13 cellular contexts compared by ENCODE assay signal in genomic region chr2:31337860-31338259, GRCh38.
DNase-seq lines count a peak whose midpoint lies in the region; TF ChIP-seq lines count a peak whose summit lies in the region.
"Had no signal": no experiment of that assay in that cellular context is flagged by ENCODE, and none has a peak within 500 bp of the region (broad histone marks: within the 10 kb centered on the region; RNA-seq: fewer than 3 reads in every experiment).

No MANE protein-coding gene starts in this region.

- DNase-seq in MCF 10A (ENCODE audit: unreplicated experiment) (peak; percentile 51), breast epithelium (ENCODE audit: low spot score in 2 of 2) (no peak), T1000 (lab: John Stamatoyannopoulos, UW) (peak; percentile 29), fibroblast of the aortic adventitia (ENCODE audit: low read depth) (peak; percentile 84), NCI-H446 (lab: John Stamatoyannopoulos, UW) (no peak), NCI-H1092 treated with DMSO at 0.1 percent for 48 hours (lab: John Stamatoyannopoulos, UW) (no peak), tibial nerve (ENCODE audit: low spot score in 2 of 2) (no peak), glutamatergic neuron (no peak)
- DNase-seq: DMS 273 treated with DMSO at 0.1 percent for 48 hours, NCI-H446 treated with DMSO at 0.1 percent for 48 hours, testis had no signal

- peak overlapping the region; percentile 82 for H3K27ac Mint-ChIP-seq in MCF 10A (ENCODE audit: low read depth, unreplicated experiment)
- no peak overlapping the region for H3K27ac Mint-ChIP-seq in glutamatergic neuron (ENCODE audit: unreplicated experiment)
- H3K27ac Mint-ChIP-seq: T-helper 2 cell treated with Interferon-gamma antibody and Interleukin-4, amounts not matched to agents 5 μg/mL and 100 μg/mL, for 36 hours had no signal

- TF ChIP-seq EP300 in tibial nerve (IDR thresholded peaks at IDR 0.05) = no peak

- H3K27me3 Mint-ChIP-seq in MCF 10A (ENCODE audit: insufficient read depth, unreplicated experiment) (no peaks in the 10 kb centered on the region), glutamatergic neuron (ENCODE audit: unreplicated experiment) (peaks cover 4% of the 10 kb centered on the region)

- H3K4me3 Mint-ChIP-seq in MCF 10A (ENCODE audit: unreplicated experiment) (no peak overlapping the region), glutamatergic neuron (ENCODE audit: unreplicated experiment) (no peak overlapping the region)
- H3K4me3 Mint-ChIP-seq: T-helper 2 cell treated with Interferon-gamma antibody and Interleukin-4, amounts not matched to agents 5 μg/mL and 100 μg/mL, for 36 hours had no signal

- intact Hi-C loops in MCF 10A (cut with micrococcal nuclease) (loop anchor here (10.0 kb wide), 2 partner anchors 387 to 1173 kb away; no protein-coding TSS in a partner anchor), breast epithelium (cut with DNase I; ENCODE audit: low total_unique reads) (no loop called here)

- 64 to 66% methylated on average over 6 of the region's 6 CpGs for WGBS in tibial nerve, 2 donors

- H3K27ac ChIP-seq in breast epithelium = no peak overlapping the region
- no peak overlapping the region for H3K27ac ChIP-seq in tibial nerve
- H3K27ac ChIP-seq: 22Rv1, testis had no signal

- no peaks in the 10 kb centered on the region for H3K36me3 ChIP-seq in breast epithelium
- no peaks in the 10 kb centered on the region for H3K36me3 ChIP-seq in tibial nerve

- H3K27me3 ChIP-seq in breast epithelium (no peaks in the 10 kb centered on the region), tibial nerve (no peaks in the 10 kb centered on the region)
- H3K27me3 ChIP-seq: testis had no signal

- H3K4me1 Mint-ChIP-seq in MCF 10A (ENCODE audit: insufficient read depth, unreplicated experiment) = peaks cover 31% of the 10 kb centered on the region
- peaks cover 2% of the 10 kb centered on the region for H3K4me1 Mint-ChIP-seq in glutamatergic neuron (ENCODE audit: low read depth, unreplicated experiment)

- H3K4me1 ChIP-seq in breast epithelium (no peaks in the 10 kb centered on the region), tibial nerve (no peaks in the 10 kb centered on the region)
- H3K4me1 ChIP-seq: testis had no signal

- H3K4me3 ChIP-seq in breast epithelium (no peak overlapping the region), fibroblast of the aortic adventitia (ENCODE audit: low read depth, low read length) (no peak overlapping the region), tibial nerve (no peak overlapping the region)
- H3K4me3 ChIP-seq: testis had no signal

- TF ChIP-seq CTCF in MCF 10A (IDR thresholded peaks at IDR 0.05; ENCODE audit: unreplicated experiment) (no peak), breast epithelium (IDR thresholded peaks at IDR 0.05) (no peak), fibroblast of the aortic adventitia (IDR thresholded peaks at IDR 0.05; ENCODE audit: insufficient read depth, low read length) (no peak), tibial nerve (IDR thresholded peaks at IDR 0.05) (no peak), glutamatergic neuron (IDR thresholded peaks at IDR 0.05; ENCODE audit: partially characterized antibody, unreplicated experiment) (no peak)

- H3K36me3 Mint-ChIP-seq in MCF 10A (ENCODE audit: insufficient read depth, unreplicated experiment) (peaks cover 5% of the 10 kb centered on the region), glutamatergic neuron (ENCODE audit: unreplicated experiment) (no peaks in the 10 kb centered on the region)

- POLR2A ChIA-PET in MCF 10A (lab: Yijun Ruan, JAX) = interaction anchor here (1.2 kb wide), 1 partner anchor 17 kb away, joined by 4 read pairs; no protein-coding TSS in a partner anchor

- H3K9me3 Mint-ChIP-seq in MCF 10A (ENCODE audit: unreplicated experiment) (no peaks in the 10 kb centered on the region), glutamatergic neuron (ENCODE audit: unreplicated experiment) (peaks cover 2% of the 10 kb centered on the region)
- H3K9me3 Mint-ChIP-seq: T-helper 2 cell treated with Interferon-gamma antibody and Interleukin-4, amounts not matched to agents 5 μg/mL and 100 μg/mL, for 36 hours had no signal

- BruUV-seq in MCF 10A (replicated peaks; lab: Mats Ljungman, UMichigan) = no TSS peak

- TF ChIP-seq POLR2A in breast epithelium (IDR thresholded peaks at IDR 0.05) (no peak), tibial nerve (IDR thresholded peaks at IDR 0.05) (no peak)

- CTCF ChIA-PET in MCF 10A (lab: Yijun Ruan, JAX) = interaction anchor here (0.5 to 1.2 kb wide), 3 partner anchors 16 to 476 kb away, joined by 3 read pairs; no protein-coding TSS in a partner anchor

- H3K9me3 ChIP-seq in breast epithelium (no peaks in the 10 kb centered on the region), tibial nerve (no peaks in the 10 kb centered on the region)
- H3K9me3 ChIP-seq: testis had no signal

Comparison
In these comparisons a context has a peak if more than half of its experiments do, and no peak if none do; other contexts are left out.
1. DNase-seq: peak in MCF 10A (single experiment), T1000 (single experiment) and fibroblast of the aortic adventitia (single experiment); none in breast epithelium (0 of 2), NCI-H446 (0 of 2), NCI-H1092 treated with DMSO at 0.1 percent for 48 hours (single experiment), tibial nerve (0 of 2) and glutamatergic neuron (single experiment).